In genomic region chr5:62375627-62376026, GRCh38 we compare ENCODE assay signal across 16 cellular contexts. TPM values are rescaled to one million over a fixed set of nuclear protein-coding genes. Genes with fewer than 3 reads are reported as not detected.
A peak's percentile ranks its signal among the peaks of the same experiment; 100 is the strongest.
DNase-seq lines count a peak whose midpoint lies in the region; ATAC-seq, FAIRE-seq and TF ChIP-seq lines count a peak whose summit lies in the region.
"Had no signal": no experiment of that assay in that cellular context is flagged by ENCODE, and none has a peak within 500 bp of the region (broad histone marks: within the 10 kb centered on the region; RNA-seq: fewer than 3 reads in every experiment).

No MANE protein-coding gene starts in this region.

- no peaks in the 10 kb centered on the region for H3K9me2 ChIP-seq in GM23338 (ENCODE audit: insufficient read depth)

- H3K4me1 ChIP-seq in breast epithelium (no peaks in the 10 kb centered on the region), GM23338 (ENCODE audit: insufficient read depth) (no peaks in the 10 kb centered on the region)

- no TSS peak for BruUV-seq in MCF 10A (replicated peaks; lab: Mats Ljungman, UMichigan)

- H3K4me3 ChIP-seq in breast epithelium (no peak overlapping the region), GM23338 (no peak overlapping the region)

- no peak for DNase-seq in MCF 10A (ENCODE audit: unreplicated experiment)
- no peak for DNase-seq in breast epithelium (ENCODE audit: low spot score in 2 of 2)
- no peak for DNase-seq in GM23338 (ENCODE audit: low spot score)
- no peak for DNase-seq in activated naive CD8-positive, alpha-beta T cell treated with anti-CD3 and anti-CD28 coated beads, Interleukin-2, amount 50 U/mL, for 24 hours
- no peak for DNase-seq in urothelium cell line (ENCODE audit: low spot score)
- DNase-seq in HPDE6-E6E7 (ENCODE audit: extremely low spot score): no peak
- DNase-seq: DMS153, Karpas-422, NCI-H1417 treated with DMSO at 0.1 percent for 48 hours, NCI-H2029, NCI-H2171 treated with DMSO at 0.1 percent for 48 hours, NCI-H510A, NCI-H82, SIG-M5 had no signal

- no peaks in the 10 kb centered on the region for H3F3A ChIP-seq in GM23338 (replicated peaks; ENCODE audit: low read depth)

- H3K4me2 ChIP-seq in GM23338: no peak overlapping the region

- H3K36me3 ChIP-seq in breast epithelium: peaks cover 6% of the 10 kb centered on the region
- peaks cover 47% of the 10 kb centered on the region for H3K36me3 ChIP-seq in GM23338 (ENCODE audit: insufficient read depth)

- H3K9me3 ChIP-seq in breast epithelium: no peaks in the 10 kb centered on the region

- FAIRE-seq in urothelium cell line (lab: Jason Lieb, UNC): peak; percentile 17
- FAIRE-seq: RCC 7860 had no signal

- peak overlapping the region; percentile 42 for H3K27ac Mint-ChIP-seq in MCF 10A (ENCODE audit: low read depth, unreplicated experiment)
- peak overlapping the region; percentile 86; the same call in 1 of the 2 replicates for H3K27ac Mint-ChIP-seq in GM23338
- H3K27ac Mint-ChIP-seq in activated naive CD8-positive, alpha-beta T cell treated with anti-CD3 and anti-CD28 coated beads, Interleukin-2, amount 50 U/mL, for 24 hours: peak overlapping the region; percentile 7

- CTCF ChIA-PET in MCF 10A (lab: Yijun Ruan, JAX): no interaction called here

- ATAC-seq in GM23338: no peak
- no peak for ATAC-seq in activated naive CD8-positive, alpha-beta T cell treated with anti-CD3 and anti-CD28 coated beads, Interleukin-2, amount 50 U/mL, for 24 hours
- ATAC-seq in GM18505 (IDR thresholded peaks at IDR 0.05; ENCODE audit: unreplicated experiment): no peak

- TF ChIP-seq POLR2A in breast epithelium (IDR thresholded peaks at IDR 0.05) (no peak), GM18505 (IDR thresholded peaks at IDR 0.05; ENCODE audit: borderline replicate concordance, extremely low read depth, insufficient read depth, insufficient read length) (no peak)

- H2AFZ ChIP-seq in GM23338: no peak overlapping the region

- H3K27me3 ChIP-seq in breast epithelium: no peaks in the 10 kb centered on the region
- no peaks in the 10 kb centered on the region for H3K27me3 ChIP-seq in GM23338 (ENCODE audit: insufficient read depth)

- H3K36me3 Mint-ChIP-seq in MCF 10A (ENCODE audit: insufficient read depth, unreplicated experiment): peaks cover 72% of the 10 kb centered on the region
- peaks cover 69% of the 10 kb centered on the region for H3K36me3 Mint-ChIP-seq in GM23338 (ENCODE audit: low read depth)
- H3K36me3 Mint-ChIP-seq in activated naive CD8-positive, alpha-beta T cell treated with anti-CD3 and anti-CD28 coated beads, Interleukin-2, amount 50 U/mL, for 24 hours (ENCODE audit: low read depth): peaks cover 41% of the 10 kb centered on the region

- H3K4me3 Mint-ChIP-seq in MCF 10A (ENCODE audit: unreplicated experiment) (no peak overlapping the region), GM23338 (no peak overlapping the region)
- H3K4me3 Mint-ChIP-seq in activated naive CD8-positive, alpha-beta T cell treated with anti-CD3 and anti-CD28 coated beads, Interleukin-2, amount 50 U/mL, for 24 hours: no peak overlapping the region

- H3K4me1 Mint-ChIP-seq in MCF 10A (ENCODE audit: insufficient read depth, unreplicated experiment) (peaks cover 4% of the 10 kb centered on the region), GM23338 (no peaks in the 10 kb centered on the region)
- no peaks in the 10 kb centered on the region for H3K4me1 Mint-ChIP-seq in activated naive CD8-positive, alpha-beta T cell treated with anti-CD3 and anti-CD28 coated beads, Interleukin-2, amount 50 U/mL, for 24 hours

- peaks cover 4% of the 10 kb centered on the region; the same call in 1 of the 2 replicates for H4K20me1 ChIP-seq in GM23338 (replicated peaks; ENCODE audit: insufficient read depth)

- POLR2A ChIA-PET in MCF 10A (lab: Yijun Ruan, JAX): no interaction called here

- H3K27me3 Mint-ChIP-seq in MCF 10A (ENCODE audit: insufficient read depth, unreplicated experiment): no peaks in the 10 kb centered on the region
- peaks cover 4% of the 10 kb centered on the region for H3K27me3 Mint-ChIP-seq in GM23338 (ENCODE audit: insufficient read depth, low read depth, poor library complexity)
- H3K27me3 Mint-ChIP-seq in activated naive CD8-positive, alpha-beta T cell treated with anti-CD3 and anti-CD28 coated beads, Interleukin-2, amount 50 U/mL, for 24 hours: no peaks in the 10 kb centered on the region

- intact Hi-C loops in MCF 10A (cut with micrococcal nuclease): no loop called here
- intact Hi-C loops in breast epithelium (cut with DNase I; ENCODE audit: low total_unique reads): no loop called here

- H3K79me2 ChIP-seq in GM23338 (replicated peaks; ENCODE audit: insufficient read depth): no peaks in the 10 kb centered on the region

- no peaks in the 10 kb centered on the region for H3K9me3 Mint-ChIP-seq in MCF 10A (ENCODE audit: unreplicated experiment)
- H3K9me3 Mint-ChIP-seq in GM23338: no peaks in the 10 kb centered on the region
- H3K9me3 Mint-ChIP-seq in activated naive CD8-positive, alpha-beta T cell treated with anti-CD3 and anti-CD28 coated beads, Interleukin-2, amount 50 U/mL, for 24 hours: no peaks in the 10 kb centered on the region

- TF ChIP-seq CTCF in MCF 10A (IDR thresholded peaks at IDR 0.05; ENCODE audit: unreplicated experiment) (no peak), breast epithelium (IDR thresholded peaks at IDR 0.05) (no peak), GM23338 (conservative IDR thresholded peaks at IDR 0.05; ENCODE audit: low read depth in 2 of 2) (no peak)

- H3K27ac ChIP-seq in breast epithelium: no peak overlapping the region
- no peak overlapping the region; the same call in 1 of the 2 replicates for H3K27ac ChIP-seq in GM23338 (ENCODE audit: low read depth)

TF ChIP-seq in GM23338, 12 proteins besides CTCF, POLR2A, EP300 and RAD21 (continues in another document):
- TF ChIP-seq ZNF114 (CRISPR knock-in tag; IDR thresholded peaks at IDR 0.05): no peak
- TF ChIP-seq NANOG (IDR thresholded peaks at IDR 0.05; ENCODE audit: borderline replicate concordance): no peak
- TF ChIP-seq POLR2AphosphoS5 (IDR thresholded peaks at IDR 0.05; ENCODE audit: low read depth): no peak
- no peak for TF ChIP-seq STAT1 (IDR thresholded peaks at IDR 0.05; ENCODE audit: unreplicated experiment)
- TF ChIP-seq CREB1 (CRISPR knock-in tag; IDR thresholded peaks at IDR 0.05; ENCODE audit: low read depth): no peak

RNA-seq across cellular contexts. Expression of gene DIMT1, which starts 28.1 kb away (rescaled TPM):
- total RNA-seq in MCF 10A (2022) (39.0 and 44.0 TPM in 2 replicates), breast epithelium (10 to 100 TPM; 34.5 to 38.3 (median 38.1) TPM)
- total RNA-seq in GM23338 (2014; rRNA removed; shearing (Covaris generic)): 37.9 and 53.0 TPM in 2 replicates
- polyA plus RNA-seq in GM23338 (2016; fragmentation: Nextera tagmentation; extraction: Ambion mirVana): 56.5 and 60.6 TPM in 2 replicates

RNA-seq across cellular contexts. Expression of gene IPO11, which starts 36.9 kb away (rescaled TPM):
- 30.2 and 36.6 TPM in 2 replicates for total RNA-seq in MCF 10A (2022)
- 10 to 100 TPM; 31.5 to 34.7 (median 33.1) TPM for total RNA-seq in breast epithelium
- 62.3 and 64.7 TPM in 2 replicates for total RNA-seq in GM23338 (2014; rRNA removed; shearing (Covaris generic))
- polyA plus RNA-seq in GM23338 (2016; fragmentation: Nextera tagmentation; extraction: Ambion mirVana): 18.7 and 19.4 TPM in 2 replicates

Comparison
In these comparisons a context has a peak if more than half of its experiments do, and no peak if none do; other contexts are left out.
1. H3K27ac Mint-ChIP-seq: peak in every context shown above with its lines; median percentile 86 in GM23338; 42 in MCF 10A; 7 in activated naive CD8-positive, alpha-beta T cell treated with anti-CD3 and anti-CD28 coated beads, Interleukin-2, amount 50 U/mL, for 24 hours.